In genomic region chr18:59737776-59738295, GRCh38 we compare ENCODE assay signal across 19 cellular contexts. TPM values are rescaled to one million over a fixed set of nuclear protein-coding genes. Genes with fewer than 3 reads are reported as not detected.
DNase-seq lines count a peak whose midpoint lies in the region; ATAC-seq, FAIRE-seq and TF ChIP-seq lines count a peak whose summit lies in the region.
"Had no signal": no experiment of that assay in that cellular context is flagged by ENCODE, and none has a peak within 500 bp of the region (broad histone marks: within the 10 kb centered on the region; RNA-seq: fewer than 3 reads in every experiment).

No MANE protein-coding gene starts in this region.

- no peak overlapping the region for H2BK20ac ChIP-seq in H1 (ENCODE audit: low read length)

- H3K56ac ChIP-seq in H1 (replicated peaks; ENCODE audit: insufficient read length, low read depth, low read length): no peak overlapping the region

- no peak for FAIRE-seq in H1 (lab: Jason Lieb, UNC)
- FAIRE-seq: GM12878 had no signal

- no peak overlapping the region for H3K27ac ChIP-seq in SK-N-SH (ENCODE audit: low read depth in 2 of 2, low read length in 1 of 2)
- H3K27ac ChIP-seq in H1 (ENCODE audit: low read depth, low read length): no peak overlapping the region
- H3K27ac ChIP-seq in trophoblast cell (ENCODE audit: low read depth, low read length): no peak overlapping the region
- H3K27ac ChIP-seq: 22Rv1, BLaER1 had no signal

- POLR2A ChIA-PET in SK-N-SH (lab: Yijun Ruan, JAX): no interaction called here
- POLR2A ChIA-PET in H1 (lab: Charles Lee; ENCODE audit: partially characterized antibody): no interaction called here

- no peak for TF ChIP-seq POLR2A in H1 (IDR thresholded peaks at IDR 0.05; ENCODE audit: control extremely low read depth in 1 of 2, low read depth in 2 of 2, low read length in 2 of 2)

- DNase-seq in SK-N-SH: no peak
- DNase-seq in H1 (ENCODE audit: low read depth in 1 of 2, low spot score in 2 of 2): no peak
- DNase-seq in myocyte (ENCODE audit: low read depth): peak; percentile 50
- no peak for DNase-seq in hypothalamus (lab: John Stamatoyannopoulos, UW)
- DNase-seq in trophoblast cell: no peak
- no peak for DNase-seq in NK-92 treated with Interleukin-12 subunit alpha and Interleukin-12 subunit beta, amount 100 ng/mL, for 24 hours (lab: John Stamatoyannopoulos, UW)
- no peak for DNase-seq in ecto neural progenitor cell (ENCODE audit: low spot score)
- DNase-seq: AML-193; Caco-2; CD8-positive, alpha-beta memory T cell; DMS53; H9 had no signal

- H3K18ac ChIP-seq in H1 (ENCODE audit: extremely low read depth, low read length) (no peak overlapping the region), trophoblast cell (ENCODE audit: low read length) (no peak overlapping the region)

- no peaks in the 10 kb centered on the region for H3K23me2 ChIP-seq in H1 (ENCODE audit: low read depth, low read length)

- H3K9ac ChIP-seq in SK-N-SH: no peak overlapping the region
- H3K9ac ChIP-seq in H1 (replicated peaks in 1 of 4; ENCODE audit: extremely low read depth in 1 of 4, low read depth in 3 of 4, low read length in 3 of 4): no peak overlapping the region
- H3K9ac ChIP-seq in trophoblast cell (ENCODE audit: low read length): no peak overlapping the region
- H3K9ac ChIP-seq: BLaER1 had no signal

- peaks cover 6% of the 10 kb centered on the region for H3F3A ChIP-seq in SK-N-SH (replicated peaks; ENCODE audit: insufficient read depth)

- H3K14ac ChIP-seq in H1 (ENCODE audit: insufficient read length) (no peak overlapping the region), trophoblast cell (ENCODE audit: low read length) (no peak overlapping the region)

- H2AK5ac ChIP-seq in H1 (ENCODE audit: low read depth, low read length) (no peak overlapping the region), trophoblast cell (ENCODE audit: low read length) (no peak overlapping the region)

- no peak for TF ChIP-seq RAD21 in SK-N-SH (IDR thresholded peaks at IDR 0.05; ENCODE audit: low read length)
- TF ChIP-seq RAD21 in H1 (IDR thresholded peaks at IDR 0.05 in 1 of 2, conservative IDR thresholded peaks at IDR 0.05 in 1 of 2; ENCODE audit: low read depth in 2 of 2, low read length in 2 of 2): no peak

- H3K9me2 ChIP-seq in SK-N-SH: no peaks in the 10 kb centered on the region

- H3K4me1 ChIP-seq in SK-N-SH (ENCODE audit: control insufficient read depth in 1 of 2, insufficient read depth in 2 of 2, low read depth in 1 of 2, low read length in 1 of 2): peaks cover 6 to 13% of the 10 kb centered on the region in 2 experiments; a peak in 2 of 4 replicates
- no peaks in the 10 kb centered on the region for H3K4me1 ChIP-seq in H1 (replicated peaks in 1 of 4; ENCODE audit: control insufficient read depth in 3 of 4, insufficient read depth in 4 of 4, low read length in 3 of 4)
- peaks cover 11% of the 10 kb centered on the region in 2 experiments for H3K4me1 ChIP-seq in trophoblast cell (ENCODE audit: control insufficient read depth in 1 of 2, insufficient read depth in 2 of 2, low read length in 2 of 2)
- H3K4me1 ChIP-seq: BLaER1, Caco-2 had no signal

- TF ChIP-seq EP300 in SK-N-SH (IDR thresholded peaks at IDR 0.05; ENCODE audit: borderline replicate concordance in 1 of 2, low read depth in 1 of 2, low read length in 1 of 2) (no peak), H1 (IDR thresholded peaks at IDR 0.05; ENCODE audit: borderline replicate concordance in 1 of 2, low read depth in 2 of 2, low read length in 2 of 2) (no peak)

- H2AFZ ChIP-seq in SK-N-SH (ENCODE audit: low read depth): no peak overlapping the region
- H2AFZ ChIP-seq in H1 (ENCODE audit: low read length): no peak overlapping the region
- H2AFZ ChIP-seq in trophoblast cell (ENCODE audit: insufficient read depth, low read length, poor library complexity): no peak overlapping the region
- H2AFZ ChIP-seq: GM23338 had no signal

- 97% methylated on average over 3 of the region's 3 CpGs for WGBS in SK-N-SH (ENCODE audit: low lambda C conversion rate)
- WGBS in H1 (ENCODE audit: extremely low coverage in 1 of 2, insufficient coverage in 1 of 2, insufficient read length in 1 of 2, insufficient replicate concordance in 2 of 2, low coverage in 1 of 2, low lambda C conversion rate in 2 of 2, missing lambda C conversion rate in 1 of 2), 2 experiments: 92% methylated on average over 3 of the region's 3 CpGs; no CpG with 5 or more reads in 1 of the 2 experiments
- no CpG with 5 or more reads among the region's 3 CpGs for WGBS in trophoblast cell (ENCODE audit: extremely low coverage, insufficient coverage, insufficient read length)

- no peak overlapping the region for H3K23ac ChIP-seq in H1 (ENCODE audit: insufficient read length)
- no peak overlapping the region for H3K23ac ChIP-seq in trophoblast cell (ENCODE audit: low read length)

- H4K8ac ChIP-seq in H1 (ENCODE audit: extremely low read depth, insufficient read depth, low read length): 0 out of 2 replicates have a peak overlapping the region, but pooled peaks have one; percentile 35
- H4K8ac ChIP-seq in trophoblast cell (ENCODE audit: low read depth, low read length): no peak overlapping the region

- no peak overlapping the region for H4K12ac ChIP-seq in trophoblast cell (ENCODE audit: low read depth, low read length)

- H4K20me1 ChIP-seq in SK-N-SH (ENCODE audit: insufficient read depth) (no peaks in the 10 kb centered on the region), H1 (replicated peaks in 1 of 2; ENCODE audit: control insufficient read depth in 1 of 2, insufficient read depth in 2 of 2, low read length in 2 of 2) (no peaks in the 10 kb centered on the region)
- H4K20me1 ChIP-seq: BLaER1 had no signal

- no peak overlapping the region for H2BK5ac ChIP-seq in H1 (ENCODE audit: low read depth, low read length)
- H2BK5ac ChIP-seq in trophoblast cell (ENCODE audit: low read depth, low read length, poor library complexity): no peak overlapping the region

- CTCF ChIA-PET in SK-N-SH (lab: Yijun Ruan, JAX): interaction anchor here (1.5 kb wide), 1 partner anchor 279 kb away, joined by 3 read pairs; no protein-coding TSS in a partner anchor
- CTCF ChIA-PET in H1 (lab: Charles Lee; ENCODE audit: partially characterized antibody): interaction anchor here (0.7 kb wide), 1 partner anchor 24 kb away, joined by 3 read pairs; no protein-coding TSS in a partner anchor

- no peak overlapping the region for H3K4me3 ChIP-seq in SK-N-SH (ENCODE audit: low read depth in 2 of 2, low read length in 1 of 2)
- H3K4me3 ChIP-seq in H1 (ENCODE audit: extremely low read depth in 1 of 4, insufficient read depth in 2 of 4, low read depth in 3 of 4, low read length in 4 of 4): no peak overlapping the region
- H3K4me3 ChIP-seq in trophoblast cell (ENCODE audit: low read depth, low read length): no peak overlapping the region
- H3K4me3 ChIP-seq: BLaER1, GM12878, GM23338 had no signal

- TF ChIP-seq CTCF in SK-N-SH (IDR thresholded peaks at IDR 0.05) (no peak), H1 (IDR thresholded peaks at IDR 0.05; ENCODE audit: control extremely low read depth in 1 of 3, insufficient read depth in 1 of 3, low read depth in 1 of 3, low read length in 3 of 3) (no peak)

- no peak overlapping the region for H2BK12ac ChIP-seq in H1 (ENCODE audit: low read depth, low read length)
- no peak overlapping the region for H2BK12ac ChIP-seq in trophoblast cell (ENCODE audit: low read length)

- H3K4ac ChIP-seq in H1 (replicated peaks; ENCODE audit: insufficient read length, low read depth, low read length) (no peak overlapping the region), trophoblast cell (ENCODE audit: low read depth, low read length) (no peak overlapping the region)

- H3K27me3 ChIP-seq in SK-N-SH (ENCODE audit: insufficient read depth) (no peaks in the 10 kb centered on the region), H1 (replicated peaks in 1 of 4; ENCODE audit: control insufficient read depth in 3 of 4, extremely low read depth in 1 of 4, insufficient read depth in 3 of 4, low read length in 3 of 4) (peaks cover 0 to 2% (median 0%) of the 10 kb centered on the region in 4 experiments; a peak in 1 of 7 replicates), trophoblast cell (ENCODE audit: insufficient read depth, low read length) (no peaks in the 10 kb centered on the region)
- H3K27me3 ChIP-seq: BLaER1 had no signal

- H4K91ac ChIP-seq in H1 (replicated peaks; ENCODE audit: insufficient read length, low read length): no peak overlapping the region
- H4K91ac ChIP-seq in trophoblast cell (ENCODE audit: low read depth, low read length): no peak overlapping the region

- 0 out of 2 replicates have a peak, but pooled peaks cover 9% of the 10 kb centered on the region for H3K9me3 ChIP-seq in SK-N-SH
- H3K9me3 ChIP-seq in H1 (ENCODE audit: insufficient read depth in 2 of 2, low read depth in 1 of 2, low read length in 1 of 2): no peaks in the 10 kb centered on the region
- no peaks in the 10 kb centered on the region for H3K9me3 ChIP-seq in trophoblast cell (ENCODE audit: insufficient read depth, low read depth, low read length)
- H3K9me3 ChIP-seq: Caco-2 had no signal

- no peak overlapping the region for H2BK15ac ChIP-seq in H1 (ENCODE audit: low read length)

- H3K79me2 ChIP-seq in SK-N-SH (ENCODE audit: insufficient read depth) (no peaks in the 10 kb centered on the region), H1 (ENCODE audit: control insufficient read depth in 1 of 2, insufficient read depth in 2 of 2, low read length in 2 of 2) (no peaks in the 10 kb centered on the region), trophoblast cell (ENCODE audit: control insufficient read depth, insufficient read depth, low read length, poor library complexity) (no peaks in the 10 kb centered on the region)

- H3K4me2 ChIP-seq in SK-N-SH: no peak overlapping the region
- no peak overlapping the region for H3K4me2 ChIP-seq in H1 (ENCODE audit: insufficient read depth in 1 of 2, low read depth in 2 of 2, low read length in 2 of 2)
- no peak overlapping the region for H3K4me2 ChIP-seq in trophoblast cell (ENCODE audit: low read length)
- H3K4me2 ChIP-seq: BLaER1, GM23338 had no signal

- H3K36me3 ChIP-seq in SK-N-SH (replicated peaks in 1 of 2; ENCODE audit: control insufficient read depth in 1 of 2, insufficient read depth in 2 of 2, low read length in 1 of 2): no peaks in the 10 kb centered on the region
- H3K36me3 ChIP-seq in H1 (ENCODE audit: control insufficient read depth in 2 of 4, insufficient read depth in 4 of 4, low read length in 3 of 4): no peaks in the 10 kb centered on the region
- H3K36me3 ChIP-seq in trophoblast cell (ENCODE audit: control insufficient read depth in 1 of 2, insufficient read depth in 2 of 2, low read length in 2 of 2): no peaks in the 10 kb centered on the region
- H3K36me3 ChIP-seq: BLaER1 had no signal

- no peak for ATAC-seq in SK-N-SH treated with all-trans-retinoic acid at 6 μM for 48 hours
- ATAC-seq: GM12878, GM23338 had no signal

- no peaks in the 10 kb centered on the region for H3K79me1 ChIP-seq in H1 (ENCODE audit: low read depth, low read length)
- peaks cover 2% of the 10 kb centered on the region for H3K79me1 ChIP-seq in trophoblast cell (ENCODE audit: low read length)

- no peak overlapping the region for H4K5ac ChIP-seq in H1 (ENCODE audit: insufficient read length, low read depth, low read length)

- H2BK120ac ChIP-seq in H1 (replicated peaks; ENCODE audit: low read depth, low read length) (no peak overlapping the region), trophoblast cell (ENCODE audit: insufficient read depth, low read length, poor library complexity) (no peak overlapping the region)

RNA-seq across cellular contexts. Expression of gene CCBE1, which starts 40.6 kb away (rescaled TPM):
- 5.0 and 7.3 TPM in 2 replicates for polyA plus RNA-seq in SK-N-SH (2012; rRNA removed)
- polyA plus RNA-seq in SK-N-SH (2012; cell fraction: cytosol; rRNA removed): 3.4 and 7.4 TPM in 2 replicates
- 6.0 and 6.7 TPM in 2 replicates for polyA plus RNA-seq in SK-N-SH (2012; cell fraction: nucleus; rRNA removed)
- 2.6 and 4.4 TPM in 2 replicates for total RNA-seq in H1 (2021; fragmentation: NEBNext Ultra II Directional; extraction: Animal tissue kit (Norgen Biotek cat#: 25700))
- 2.1 and 5.2 TPM in 2 replicates for polyA plus RNA-seq in H1 (2011; rRNA removed)
- polyA plus RNA-seq in H1 (2011; cell fraction: cytosol; rRNA removed): 4.4 TPM
- 6.9 TPM for polyA plus RNA-seq in H1 (2011; cell fraction: nucleus; rRNA removed)
- 2.7 to 5.1 TPM (median 4.1 TPM) in 4 replicates for polyA plus RNA-seq in H1 (2012, experiment 1 of 2)
- polyA plus RNA-seq in H1 (2012, experiment 2 of 2): 0.80 TPM
- 4.2 TPM for polyA plus RNA-seq in H1 (2013, experiment 1 of 2)
- 4.2 TPM for polyA plus RNA-seq in H1 (2013, experiment 2 of 2)
- 9.2 and 13.7 TPM in 2 replicates for polyA minus RNA-seq in H1 (2011; rRNA and poly(A)+ RNA removed)
- polyA minus RNA-seq in H1 (2011; cell fraction: cytosol; rRNA and poly(A)+ RNA removed): 1.6 TPM
- 1.7 TPM for polyA minus RNA-seq in H1 (2011; cell fraction: nucleus; rRNA and poly(A)+ RNA removed)
- total RNA-seq in myocyte: 5.6 and 8.6 TPM in 2 replicates
- polyA plus RNA-seq in myocyte (2012): 5.0 TPM
- polyA plus RNA-seq in trophoblast cell (2013): 13.0 and 15.2 TPM in 2 replicates
- total RNA-seq: A673; CD8-positive, alpha-beta memory T cell; G401 had no signal
- polyA plus RNA-seq: CD8-positive, alpha-beta memory T cell had no signal
